In the genomic region with DNA sequence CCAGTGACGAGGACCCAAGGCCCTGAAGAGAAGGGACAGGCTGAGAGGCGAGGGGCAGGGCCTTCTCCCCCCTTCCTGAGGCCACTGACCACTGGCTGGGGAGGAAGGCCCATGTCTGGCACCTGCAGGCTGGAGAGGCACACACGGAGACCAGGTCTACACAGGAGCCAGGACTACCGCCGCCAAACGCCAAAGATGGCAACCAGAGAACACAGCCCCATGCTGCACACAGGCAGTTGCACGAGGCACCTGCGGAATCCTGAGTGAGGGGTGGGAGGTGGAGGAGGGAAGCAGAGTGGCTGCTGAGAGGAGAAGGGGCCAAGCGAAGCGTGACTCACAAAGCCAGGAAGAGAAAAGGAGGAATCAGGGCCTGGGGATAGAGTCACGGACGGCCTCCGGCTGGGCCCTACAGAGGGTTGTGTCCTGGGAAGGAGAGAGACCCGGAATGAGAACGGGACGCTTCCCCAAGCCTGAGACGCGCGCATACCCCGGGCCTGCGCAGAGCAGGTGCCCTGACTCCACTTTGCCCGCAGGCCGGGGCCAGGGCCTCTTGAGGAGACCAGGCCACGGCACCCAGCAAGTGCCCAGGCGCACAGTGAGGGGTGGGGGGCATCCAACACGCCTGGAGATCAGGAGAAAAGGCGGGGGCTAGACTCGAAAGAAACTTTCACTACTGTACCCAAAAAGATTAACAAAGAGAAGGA, we compare ENCODE assay signal across 9 cellular contexts. TPM values are rescaled to one million over a fixed set of nuclear protein-coding genes. Genes with fewer than 3 reads are reported as not detected.
DNase-seq lines count a peak whose midpoint lies in the region; ATAC-seq and TF ChIP-seq lines count a peak whose summit lies in the region.
"Had no signal": no experiment of that assay in that cellular context is flagged by ENCODE, and none has a peak within 500 bp of the region (broad histone marks: within the 10 kb centered on the region; RNA-seq: fewer than 3 reads in every experiment).

No MANE protein-coding gene starts in this region.

- H2BK120ac ChIP-seq in H9 (ENCODE audit: low read depth, low read length, poor library complexity, severe bottlenecking) = no peak overlapping the region

- POLR2A ChIA-PET in activated B cell treated with CpG ODN at 0.5 μM for 24 hours (lab: Charles Lee) = no interaction called here

- no peak overlapping the region for H4K91ac ChIP-seq in H9 (ENCODE audit: insufficient read length, low read depth, low read length)

- no peak overlapping the region for H2BK12ac ChIP-seq in H9 (ENCODE audit: insufficient read length, low read depth, low read length)

- no peak overlapping the region for H3K4ac ChIP-seq in H9 (ENCODE audit: low read depth, low read length)

- H3K27me3 ChIP-seq in H9 (ENCODE audit: insufficient read depth, low read length) (no peaks in the 10 kb centered on the region), left ventricle myocardium inferior (ENCODE audit: low read depth) (no peaks in the 10 kb centered on the region), skeletal muscle tissue (ENCODE audit: control insufficient read depth in 3 of 3, insufficient read depth in 3 of 3, low read length in 3 of 3) (no peaks in the 10 kb centered on the region)

- H2AK5ac ChIP-seq in H9 (ENCODE audit: insufficient read length, low read length) = no peak overlapping the region

- H3K14ac ChIP-seq in H9 (ENCODE audit: insufficient read depth, low read length) = no peak overlapping the region

- H3K27ac Mint-ChIP-seq in H9 = peak overlapping the region; percentile 3 to 93 (median 80); a peak in 6 of 7 replicates
- H3K27ac Mint-ChIP-seq in activated B cell treated with CpG ODN at 0.5 μM for 24 hours = peak overlapping the region; percentile 43

- no peak overlapping the region for H3K56ac ChIP-seq in H9 (ENCODE audit: insufficient read length, low read depth, low read length)

- intact Hi-C loops in activated B cell treated with CpG ODN at 0.5 μM for 24 hours (cut with micrococcal nuclease) (no loop called here), left ventricle myocardium inferior (cut with micrococcal nuclease) (no loop called here)

- no peak overlapping the region for H3K23ac ChIP-seq in H9 (ENCODE audit: insufficient read length, low read depth, low read length)

- H2BK5ac ChIP-seq in H9 (ENCODE audit: insufficient read length, low read length) = no peak overlapping the region

- no peak overlapping the region for H4K5ac ChIP-seq in H9 (ENCODE audit: insufficient read length, low read depth, low read length)

- no peak overlapping the region for H2BK20ac ChIP-seq in H9 (ENCODE audit: low read depth, low read length, poor library complexity, severe bottlenecking)

- H3K4me3 ChIP-seq in left ventricle myocardium inferior (no peak overlapping the region), skeletal muscle tissue (ENCODE audit: low read length in 3 of 3) (no peak overlapping the region)

- H3K23me2 ChIP-seq in H9 (ENCODE audit: insufficient read length, low read depth, low read length, poor library complexity, severe bottlenecking) = no peaks in the 10 kb centered on the region

- H3K4me1 Mint-ChIP-seq in H9 (peaks cover 9 to 29% of the 10 kb centered on the region in 2 experiments), activated B cell treated with CpG ODN at 0.5 μM for 24 hours (peaks cover 7% of the 10 kb centered on the region)

- H2BK15ac ChIP-seq in H9 (ENCODE audit: low read depth, low read length) = no peak overlapping the region

- CTCF ChIA-PET in activated B cell treated with CpG ODN at 0.5 μM for 24 hours (lab: Charles Lee) = no interaction called here

- ATAC-seq in activated B cell treated with CpG ODN at 0.5 μM for 24 hours (ENCODE audit: low read depth) (no peak), GM19467 (IDR thresholded peaks at IDR 0.05; ENCODE audit: unreplicated experiment) (no peak), HG03571 (IDR thresholded peaks at IDR 0.05; ENCODE audit: unreplicated experiment) (no peak)

- no peak overlapping the region for H2AFZ ChIP-seq in H9 (ENCODE audit: low read length)

- no peak for TF ChIP-seq CTCF in H9 (conservative IDR thresholded peaks at IDR 0.05)
- no peak for TF ChIP-seq CTCF in activated B cell treated with CpG ODN at 0.5 μM for 24 hours (IDR thresholded peaks at IDR 0.05)
- no peak for TF ChIP-seq CTCF in left ventricle myocardium inferior (IDR thresholded peaks at IDR 0.05; ENCODE audit: borderline replicate concordance)

- H3K27ac ChIP-seq in H9 (ENCODE audit: insufficient read length, low read depth, low read length) = no peak overlapping the region
- peak overlapping the region; percentile 66 for H3K27ac ChIP-seq in left ventricle myocardium inferior (replicated peaks)
- peak overlapping the region; percentile 18 for H3K27ac ChIP-seq in skeletal muscle tissue (ENCODE audit: low read depth, low read length)

- H3K9me3 Mint-ChIP-seq in H9 (no peaks in the 10 kb centered on the region), activated B cell treated with CpG ODN at 0.5 μM for 24 hours (no peaks in the 10 kb centered on the region)

- no peaks in the 10 kb centered on the region for H4K20me1 ChIP-seq in H9 (ENCODE audit: control insufficient read depth, insufficient read depth, insufficient read length)

- no peak overlapping the region for H3K4me3 Mint-ChIP-seq in H9
- H3K4me3 Mint-ChIP-seq in activated B cell treated with CpG ODN at 0.5 μM for 24 hours = no peak overlapping the region

- H3K9me3 ChIP-seq in H9 (ENCODE audit: control insufficient read depth, low read depth, low read length) (no peaks in the 10 kb centered on the region), left ventricle myocardium inferior (replicated peaks) (no peaks in the 10 kb centered on the region), skeletal muscle tissue (ENCODE audit: control insufficient read depth in 3 of 3, low read length in 3 of 3) (no peaks in the 10 kb centered on the region)

- H3K36me3 ChIP-seq in left ventricle myocardium inferior = peaks cover 64% of the 10 kb centered on the region
- H3K36me3 ChIP-seq in skeletal muscle tissue (ENCODE audit: control insufficient read depth in 3 of 3, insufficient read depth in 3 of 3, low read length in 3 of 3) = peaks cover 40 to 62% (median 47%) of the 10 kb centered on the region in 3 donors

- WGBS in H9 (ENCODE audit: extremely low coverage, insufficient read length, low lambda C conversion rate) = no CpG with 5 or more reads among the region's 28 CpGs

- H3K27me3 Mint-ChIP-seq in H9 (ENCODE audit: low read depth) (no peaks in the 10 kb centered on the region), activated B cell treated with CpG ODN at 0.5 μM for 24 hours (no peaks in the 10 kb centered on the region)

- H3K9ac ChIP-seq in H9 (ENCODE audit: extremely low read depth, insufficient read length, low read length) = no peak overlapping the region
- no peak overlapping the region for H3K9ac ChIP-seq in skeletal muscle tissue (ENCODE audit: low read depth in 1 of 3, low read length in 3 of 3)

- no peak overlapping the region for H3T11ph ChIP-seq in H9 (ENCODE audit: low read length)

- H4K8ac ChIP-seq in H9 (replicated peaks; ENCODE audit: insufficient read length, low read depth, low read length) = no peak overlapping the region

- H3K4me2 ChIP-seq in H9 (ENCODE audit: insufficient read depth, insufficient read length, low read length) = no peak overlapping the region

- H3K36me3 Mint-ChIP-seq in H9 (ENCODE audit: insufficient read depth in 1 of 3, low read depth in 3 of 3) = peaks cover 5 to 17% (median 6%) of the 10 kb centered on the region in 3 experiments; a peak in 6 of 7 replicates
- H3K36me3 Mint-ChIP-seq in activated B cell treated with CpG ODN at 0.5 μM for 24 hours (ENCODE audit: low read depth) = peaks cover 62% of the 10 kb centered on the region

- DNase-seq in H9 (no peak), activated B cell treated with CpG ODN at 0.5 μM for 24 hours (no peak), left ventricle myocardium inferior (no peak), hypothalamus (lab: John Stamatoyannopoulos, UW) (no peak), T-helper 9 cell (no peak)
- DNase-seq: retina had no signal

- H3K79me2 ChIP-seq in H9 (ENCODE audit: insufficient read depth, low read length) = no peaks in the 10 kb centered on the region

- H3K4me1 ChIP-seq in H9 (ENCODE audit: insufficient read depth, low read length) (no peaks in the 10 kb centered on the region; the same call in 1 of the 2 replicates), left ventricle myocardium inferior (peaks cover 24% of the 10 kb centered on the region), skeletal muscle tissue (ENCODE audit: control insufficient read depth in 3 of 3, insufficient read depth in 3 of 3, low read length in 3 of 3) (peaks cover 3 to 19% (median 14%) of the 10 kb centered on the region in 3 donors)

- H3K18ac ChIP-seq in H9 (ENCODE audit: insufficient read length, low read depth, low read length) = no peak overlapping the region

- H3K79me1 ChIP-seq in H9 (ENCODE audit: insufficient read depth, low read depth, low read length, poor library complexity, severe bottlenecking) = peaks cover 3% of the 10 kb centered on the region

RNA-seq across cellular contexts. Expression of a gene that starts 28.7 kb away (rescaled TPM):
- total RNA-seq in H9 (2021) = 4.5 and 5.6 TPM in 2 replicates
- total RNA-seq in activated B cell treated with CpG ODN at 0.5 μM for 24 hours = 1.7 and 2.1 TPM in 2 replicates
- 3.2 TPM for total RNA-seq in left ventricle myocardium inferior
- total RNA-seq in skeletal muscle tissue = 2.6 TPM

RNA-seq across cellular contexts. Expression of a gene that starts 37.7 kb away (rescaled TPM):
- total RNA-seq in H9 (2021) (24.2 and 26.6 TPM in 2 replicates), activated B cell treated with CpG ODN at 0.5 μM for 24 hours (26.0 and 27.1 TPM in 2 replicates), left ventricle myocardium inferior (74.5 TPM), skeletal muscle tissue (26.6 TPM)

RNA-seq across cellular contexts. Expression of a gene that starts 46.3 kb away (rescaled TPM):
- total RNA-seq in H9 (2021) (47.1 and 52.2 TPM in 2 replicates), activated B cell treated with CpG ODN at 0.5 μM for 24 hours (52.9 and 53.9 TPM in 2 replicates), left ventricle myocardium inferior (131 TPM), skeletal muscle tissue (20.9 TPM)
